ENCODE assay signal across 1 cellular context in the genomic region with DNA sequence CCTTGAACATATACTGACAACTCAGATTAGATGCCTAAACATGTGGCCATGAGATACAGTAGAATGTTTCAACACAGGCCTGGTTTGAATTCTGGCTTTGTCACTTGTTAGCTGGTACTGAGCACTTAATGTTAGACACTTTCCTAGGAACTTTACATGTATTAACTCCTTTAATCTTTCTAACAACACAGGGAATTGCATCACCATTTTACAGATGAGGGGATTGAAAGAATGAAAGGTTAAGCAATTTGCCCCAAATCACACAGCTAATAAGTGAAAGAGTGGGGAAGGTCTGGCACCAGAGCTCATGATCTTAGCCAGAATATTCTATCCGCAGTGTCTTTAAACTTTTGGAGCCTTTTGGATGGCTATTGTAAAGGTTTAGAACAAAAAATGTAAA.
A peak's percentile ranks its signal among the peaks of the same experiment; 100 is the strongest.
TF ChIP-seq lines count a peak whose summit lies in the region.

No MANE protein-coding gene starts in this region.

TF ChIP-seq in IMR-90, 13 proteins besides CTCF, POLR2A, EP300 and RAD21 (continued from another document):
- TF ChIP-seq, protein P1, sequence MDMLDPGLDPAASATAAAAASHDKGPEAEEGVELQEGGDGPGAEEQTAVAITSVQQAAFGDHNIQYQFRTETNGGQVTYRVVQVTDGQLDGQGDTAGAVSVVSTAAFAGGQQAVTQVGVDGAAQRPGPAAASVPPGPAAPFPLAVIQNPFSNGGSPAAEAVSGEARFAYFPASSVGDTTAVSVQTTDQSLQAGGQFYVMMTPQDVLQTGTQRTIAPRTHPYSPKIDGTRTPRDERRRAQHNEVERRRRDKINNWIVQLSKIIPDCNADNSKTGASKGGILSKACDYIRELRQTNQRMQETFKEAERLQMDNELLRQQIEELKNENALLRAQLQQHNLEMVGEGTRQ (IDR thresholded peaks at IDR 0.05; ENCODE audit: low read depth, low read length): no peak
- no peak for TF ChIP-seq CHD1 (IDR thresholded peaks at IDR 0.05; ENCODE audit: low read depth, low read length)
- no peak for TF ChIP-seq SMC3 (IDR thresholded peaks at IDR 0.05; ENCODE audit: low read depth, low read length)
- TF ChIP-seq CEBPB (IDR thresholded peaks at IDR 0.05; ENCODE audit: low read depth, low read length): peak; percentile 21; the same call in 1 of the 2 replicates
- TF ChIP-seq, protein P2, sequence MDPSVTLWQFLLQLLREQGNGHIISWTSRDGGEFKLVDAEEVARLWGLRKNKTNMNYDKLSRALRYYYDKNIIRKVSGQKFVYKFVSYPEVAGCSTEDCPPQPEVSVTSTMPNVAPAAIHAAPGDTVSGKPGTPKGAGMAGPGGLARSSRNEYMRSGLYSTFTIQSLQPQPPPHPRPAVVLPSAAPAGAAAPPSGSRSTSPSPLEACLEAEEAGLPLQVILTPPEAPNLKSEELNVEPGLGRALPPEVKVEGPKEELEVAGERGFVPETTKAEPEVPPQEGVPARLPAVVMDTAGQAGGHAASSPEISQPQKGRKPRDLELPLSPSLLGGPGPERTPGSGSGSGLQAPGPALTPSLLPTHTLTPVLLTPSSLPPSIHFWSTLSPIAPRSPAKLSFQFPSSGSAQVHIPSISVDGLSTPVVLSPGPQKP (IDR thresholded peaks at IDR 0.05; ENCODE audit: borderline replicate concordance, low read depth, low read length): no peak
TF ChIP-seq in IMR-90: peak in this region for 1.
